1 cellular context compared by ENCODE assay signal in genomic region chr18:50177294-50177992, GRCh38.
TF ChIP-seq lines count a peak whose summit lies in the region.

No MANE protein-coding gene starts in this region.

TF ChIP-seq in HEK293, 187 proteins besides CTCF, POLR2A, EP300 and RAD21 (continued from another document and continues in another):
- TF ChIP-seq, protein P1, sequence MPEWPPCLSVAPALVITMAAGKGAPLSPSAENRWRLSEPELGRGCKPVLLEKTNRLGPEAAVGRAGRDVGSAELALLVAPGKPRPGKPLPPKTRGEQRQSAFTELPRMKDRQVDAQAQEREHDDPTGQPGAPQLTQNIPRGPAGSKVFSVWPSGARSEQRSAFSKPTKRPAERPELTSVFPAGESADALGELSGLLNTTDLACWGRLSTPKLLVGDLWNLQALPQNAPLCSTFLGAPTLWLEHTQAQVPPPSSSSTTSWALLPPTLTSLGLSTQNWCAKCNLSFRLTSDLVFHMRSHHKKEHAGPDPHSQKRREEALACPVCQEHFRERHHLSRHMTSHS (tag by site-specific recombination; IDR thresholded peaks at IDR 0.05): no peak
- no peak for TF ChIP-seq ZNF114 (tag by site-specific recombination; IDR thresholded peaks at IDR 0.05)
- TF ChIP-seq MZF1 (tag by site-specific recombination; IDR thresholded peaks at IDR 0.05; ENCODE audit: borderline replicate concordance): no peak
- no peak for TF ChIP-seq GLI4 (tag by site-specific recombination; IDR thresholded peaks at IDR 0.05)
- no peak for TF ChIP-seq ZNF791 (tag by site-specific recombination; IDR thresholded peaks at IDR 0.05)
- TF ChIP-seq PRDM10 (tag by site-specific recombination; IDR thresholded peaks at IDR 0.05): peak; percentile 67
- TF ChIP-seq ZBTB7A (tag by site-specific recombination; IDR thresholded peaks at IDR 0.05; ENCODE audit: low read depth): no peak
- no peak for TF ChIP-seq ZNF571 (tag by site-specific recombination; IDR thresholded peaks at IDR 0.05)
- TF ChIP-seq SP7 (tag by site-specific recombination; IDR thresholded peaks at IDR 0.05): peak; percentile 59; the same call in 1 of the 2 replicates
- TF ChIP-seq ZBTB17 (tag by site-specific recombination; IDR thresholded peaks at IDR 0.05): no peak
- TF ChIP-seq ZNF404 (tag by site-specific recombination; IDR thresholded peaks at IDR 0.05): no peak
- TF ChIP-seq, protein P2, sequence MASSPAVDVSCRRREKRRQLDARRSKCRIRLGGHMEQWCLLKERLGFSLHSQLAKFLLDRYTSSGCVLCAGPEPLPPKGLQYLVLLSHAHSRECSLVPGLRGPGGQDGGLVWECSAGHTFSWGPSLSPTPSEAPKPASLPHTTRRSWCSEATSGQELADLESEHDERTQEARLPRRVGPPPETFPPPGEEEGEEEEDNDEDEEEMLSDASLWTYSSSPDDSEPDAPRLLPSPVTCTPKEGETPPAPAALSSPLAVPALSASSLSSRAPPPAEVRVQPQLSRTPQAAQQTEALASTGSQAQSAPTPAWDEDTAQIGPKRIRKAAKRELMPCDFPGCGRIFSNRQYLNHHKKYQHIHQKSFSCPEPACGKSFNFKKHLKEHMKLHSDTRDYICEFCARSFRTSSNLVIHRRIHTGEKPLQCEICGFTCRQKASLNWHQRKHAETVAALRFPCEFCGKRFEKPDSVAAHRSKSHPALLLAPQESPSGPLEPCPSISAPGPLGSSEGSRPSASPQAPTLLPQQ (tag by site-specific recombination; IDR thresholded peaks at IDR 0.05): no peak
- TF ChIP-seq TCF7L2 (IDR thresholded peaks at IDR 0.05; ENCODE audit: borderline replicate concordance, low read depth, low read length): peak; percentile 59; the same call in 1 of the 2 replicates
- TF ChIP-seq ZFP3 (tag by site-specific recombination; IDR thresholded peaks at IDR 0.05; ENCODE audit: low read depth): no peak
- TF ChIP-seq ZNF19 (tag by site-specific recombination; IDR thresholded peaks at IDR 0.05; ENCODE audit: low read depth): no peak
- TF ChIP-seq ZNF211 (tag by site-specific recombination; IDR thresholded peaks at IDR 0.05; ENCODE audit: low read depth): no peak
- TF ChIP-seq SP2 (tag by site-specific recombination; IDR thresholded peaks at IDR 0.05): no peak
- TF ChIP-seq WT1 (tag by site-specific recombination; IDR thresholded peaks at IDR 0.05): peak; percentile 80
- TF ChIP-seq ZNF248 (tag by site-specific recombination; IDR thresholded peaks at IDR 0.05): no peak
- no peak for TF ChIP-seq ZNF221 (tag by site-specific recombination; IDR thresholded peaks at IDR 0.05; ENCODE audit: borderline replicate concordance)
- no peak for TF ChIP-seq ZSCAN16 (tag by site-specific recombination; IDR thresholded peaks at IDR 0.05)
- TF ChIP-seq ZNF473 (tag by site-specific recombination; IDR thresholded peaks at IDR 0.05): no peak
- peak; percentile 16; the same call in 1 of the 2 replicates for TF ChIP-seq ZNF335 (tag by site-specific recombination; conservative IDR thresholded peaks at IDR 0.05)
- TF ChIP-seq MEIS1 (CRISPR knock-in tag; IDR thresholded peaks at IDR 0.05; ENCODE audit: borderline replicate concordance): no peak
- TF ChIP-seq, protein P3, sequence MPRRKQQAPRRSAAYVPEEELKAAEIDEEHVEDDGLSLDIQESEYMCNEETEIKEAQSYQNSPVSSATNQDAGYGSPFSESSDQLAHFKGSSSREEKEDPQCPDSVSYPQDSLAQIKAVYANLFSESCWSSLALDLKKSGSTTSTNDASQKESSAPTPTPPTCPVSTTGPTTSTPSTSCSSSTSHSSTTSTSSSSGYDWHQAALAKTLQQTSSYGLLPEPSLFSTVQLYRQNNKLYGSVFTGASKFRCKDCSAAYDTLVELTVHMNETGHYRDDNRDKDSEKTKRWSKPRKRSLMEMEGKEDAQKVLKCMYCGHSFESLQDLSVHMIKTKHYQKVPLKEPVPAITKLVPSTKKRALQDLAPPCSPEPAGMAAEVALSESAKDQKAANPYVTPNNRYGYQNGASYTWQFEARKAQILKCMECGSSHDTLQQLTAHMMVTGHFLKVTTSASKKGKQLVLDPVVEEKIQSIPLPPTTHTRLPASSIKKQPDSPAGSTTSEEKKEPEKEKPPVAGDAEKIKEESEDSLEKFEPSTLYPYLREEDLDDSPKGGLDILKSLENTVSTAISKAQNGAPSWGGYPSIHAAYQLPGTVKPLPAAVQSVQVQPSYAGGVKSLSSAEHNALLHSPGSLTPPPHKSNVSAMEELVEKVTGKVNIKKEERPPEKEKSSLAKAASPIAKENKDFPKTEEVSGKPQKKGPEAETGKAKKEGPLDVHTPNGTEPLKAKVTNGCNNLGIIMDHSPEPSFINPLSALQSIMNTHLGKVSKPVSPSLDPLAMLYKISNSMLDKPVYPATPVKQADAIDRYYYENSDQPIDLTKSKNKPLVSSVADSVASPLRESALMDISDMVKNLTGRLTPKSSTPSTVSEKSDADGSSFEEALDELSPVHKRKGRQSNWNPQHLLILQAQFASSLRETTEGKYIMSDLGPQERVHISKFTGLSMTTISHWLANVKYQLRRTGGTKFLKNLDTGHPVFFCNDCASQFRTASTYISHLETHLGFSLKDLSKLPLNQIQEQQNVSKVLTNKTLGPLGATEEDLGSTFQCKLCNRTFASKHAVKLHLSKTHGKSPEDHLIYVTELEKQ (tag by site-specific recombination; IDR thresholded peaks at IDR 0.05; ENCODE audit: borderline replicate concordance): no peak
- TF ChIP-seq PRDM6 (tag by site-specific recombination; IDR thresholded peaks at IDR 0.05): peak; percentile 67
- no peak for TF ChIP-seq ZNF670 (tag by site-specific recombination; IDR thresholded peaks at IDR 0.05; ENCODE audit: low read depth)
- TF ChIP-seq OVOL3 (tag by site-specific recombination; IDR thresholded peaks at IDR 0.05): no peak
- TF ChIP-seq, protein P4, sequence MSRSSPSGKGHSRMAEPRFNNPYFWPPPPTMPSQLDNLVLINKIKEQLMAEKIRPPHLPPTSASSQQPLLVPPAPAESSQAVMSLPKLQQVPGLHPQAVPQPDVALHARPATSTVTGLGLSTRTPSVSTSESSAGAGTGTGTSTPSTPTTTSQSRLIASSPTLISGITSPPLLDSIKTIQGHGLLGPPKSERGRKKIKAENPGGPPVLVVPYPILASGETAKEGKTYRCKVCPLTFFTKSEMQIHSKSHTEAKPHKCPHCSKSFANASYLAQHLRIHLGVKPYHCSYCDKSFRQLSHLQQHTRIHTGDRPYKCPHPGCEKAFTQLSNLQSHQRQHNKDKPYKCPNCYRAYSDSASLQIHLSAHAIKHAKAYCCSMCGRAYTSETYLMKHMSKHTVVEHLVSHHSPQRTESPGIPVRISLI (tag by site-specific recombination; IDR thresholded peaks at IDR 0.05): no peak
- TF ChIP-seq ZNF266 (tag by site-specific recombination; IDR thresholded peaks at IDR 0.05; ENCODE audit: low read depth): no peak
- peak; percentile 16; the same call in 1 of the 2 replicates for TF ChIP-seq FEZF1 (tag by site-specific recombination; IDR thresholded peaks at IDR 0.05)
- no peak for TF ChIP-seq ZEB2 (tag by site-specific recombination; IDR thresholded peaks at IDR 0.05)
- no peak for TF ChIP-seq ZNF707 (tag by site-specific recombination; IDR thresholded peaks at IDR 0.05)
- TF ChIP-seq REST (tag by site-specific recombination; IDR thresholded peaks at IDR 0.05): no peak
- TF ChIP-seq KLF17 (tag by site-specific recombination; IDR thresholded peaks at IDR 0.05): 0 out of 2 replicates have a peak, but pooled peaks have one; percentile 41
- TF ChIP-seq ZNF350 (tag by site-specific recombination; IDR thresholded peaks at IDR 0.05): no peak
- TF ChIP-seq REPIN1 (tag by site-specific recombination; IDR thresholded peaks at IDR 0.05; ENCODE audit: low read depth): no peak
- no peak for TF ChIP-seq ZNF112 (tag by site-specific recombination; IDR thresholded peaks at IDR 0.05)
- TF ChIP-seq SP3 (tag by site-specific recombination; IDR thresholded peaks at IDR 0.05): no peak
- no peak for TF ChIP-seq ZNF138 (tag by site-specific recombination; IDR thresholded peaks at IDR 0.05; ENCODE audit: borderline replicate concordance)
- no peak for TF ChIP-seq ZNF174 (tag by site-specific recombination; IDR thresholded peaks at IDR 0.05)
- TF ChIP-seq ZNF610 (tag by site-specific recombination; IDR thresholded peaks at IDR 0.05; ENCODE audit: borderline replicate concordance): no peak
- TF ChIP-seq ZNF658 (tag by site-specific recombination; IDR thresholded peaks at IDR 0.05): no peak
- TF ChIP-seq ZNF785 (tag by site-specific recombination; IDR thresholded peaks at IDR 0.05): no peak
- TF ChIP-seq HOXA7 (CRISPR knock-in tag; IDR thresholded peaks at IDR 0.05; ENCODE audit: borderline replicate concordance): no peak
- TF ChIP-seq, protein P5, sequence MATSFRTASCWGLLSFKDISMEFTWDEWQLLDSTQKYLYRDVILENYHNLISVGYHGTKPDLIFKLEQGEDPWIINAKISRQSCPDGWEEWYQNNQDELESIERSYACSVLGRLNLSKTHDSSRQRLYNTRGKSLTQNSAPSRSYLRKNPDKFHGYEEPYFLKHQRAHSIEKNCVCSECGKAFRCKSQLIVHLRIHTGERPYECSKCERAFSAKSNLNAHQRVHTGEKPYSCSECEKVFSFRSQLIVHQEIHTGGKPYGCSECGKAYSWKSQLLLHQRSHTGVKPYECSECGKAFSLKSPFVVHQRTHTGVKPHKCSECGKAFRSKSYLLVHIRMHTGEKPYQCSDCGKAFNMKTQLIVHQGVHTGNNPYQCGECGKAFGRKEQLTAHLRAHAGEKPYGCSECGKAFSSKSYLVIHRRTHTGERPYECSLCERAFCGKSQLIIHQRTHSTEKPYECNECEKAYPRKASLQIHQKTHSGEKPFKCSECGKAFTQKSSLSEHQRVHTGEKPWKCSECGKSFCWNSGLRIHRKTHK (tag by site-specific recombination; IDR thresholded peaks at IDR 0.05): no peak
